Comparison of ENCODE assay signal across 24 cellular contexts in the genomic region with DNA sequence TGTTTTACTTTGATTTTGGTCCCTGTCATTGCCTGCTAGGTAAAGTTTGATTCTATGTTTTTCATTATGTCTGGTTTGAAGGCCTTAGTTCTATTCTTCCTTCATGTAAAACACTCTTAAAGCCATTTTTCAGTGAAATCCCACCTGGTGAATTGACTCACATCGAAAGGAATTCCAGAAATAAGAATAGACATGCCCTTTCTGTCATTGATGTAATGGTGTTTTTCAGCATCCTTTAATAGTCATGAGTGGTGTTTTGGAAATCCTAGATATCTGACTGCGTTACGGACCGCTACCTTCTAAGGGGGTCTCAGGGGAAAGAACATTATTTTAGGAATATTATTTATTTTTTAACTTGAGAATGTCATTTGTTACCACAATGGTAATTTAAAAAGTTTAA.
DNase-seq lines count a peak whose midpoint lies in the region; ATAC-seq, FAIRE-seq and TF ChIP-seq lines count a peak whose summit lies in the region.
"Had no signal": no experiment of that assay in that cellular context is flagged by ENCODE, and none has a peak within 500 bp of the region (broad histone marks: within the 10 kb centered on the region; RNA-seq: fewer than 3 reads in every experiment).

No MANE protein-coding gene starts in this region.

- H2BK120ac ChIP-seq in H9 (ENCODE audit: low read depth, low read length, poor library complexity, severe bottlenecking): no peak overlapping the region

- H3K36me3 ChIP-seq in mammary epithelial cell (ENCODE audit: insufficient read depth, low read length): no peaks in the 10 kb centered on the region
- H3K36me3 ChIP-seq: BE2C; BLaER1 treated with 17β-estradiol and CSF1 and Interleukin-3, amounts not matched to agents 10 nM and 100 nM had no signal

- H4K8ac ChIP-seq in H9 (replicated peaks; ENCODE audit: insufficient read length, low read depth, low read length): no peak overlapping the region

- no peak overlapping the region for H3K4me3 ChIP-seq in mammary epithelial cell (replicated peaks in 1 of 3; ENCODE audit: insufficient read depth in 1 of 3, low read depth in 2 of 3, low read length in 3 of 3)
- H3K4me3 ChIP-seq: A549; BLaER1 treated with 17β-estradiol and CSF1 and Interleukin-3, amounts not matched to agents 10 nM and 100 nM had no signal

- H3K27ac ChIP-seq in mammary epithelial cell (ENCODE audit: insufficient read depth, low read depth, low read length): peak overlapping the region; percentile 40
- H3K27ac ChIP-seq in foreskin keratinocyte: peak overlapping the region; percentile 36
- H3K27ac ChIP-seq in H9 (ENCODE audit: insufficient read length, low read depth, low read length): no peak overlapping the region
- H3K27ac ChIP-seq: A549; BLaER1 treated with 17β-estradiol and CSF1 and Interleukin-3, amounts not matched to agents 10 nM and 100 nM had no signal

- dilution Hi-C loops in mammary epithelial cell (cut with HindIII; ENCODE audit: low sequenced_read_pairs): no loop called here

- H3K79me2 ChIP-seq in mammary epithelial cell (ENCODE audit: insufficient read depth, low read length): no peaks in the 10 kb centered on the region
- no peaks in the 10 kb centered on the region for H3K79me2 ChIP-seq in H9 (ENCODE audit: insufficient read depth, low read length)

- H4K20me1 ChIP-seq in mammary epithelial cell (ENCODE audit: insufficient read depth, low read length) (no peaks in the 10 kb centered on the region), H9 (ENCODE audit: control insufficient read depth, insufficient read depth, insufficient read length) (no peaks in the 10 kb centered on the region)
- H4K20me1 ChIP-seq: BLaER1 treated with 17β-estradiol and CSF1 and Interleukin-3, amounts not matched to agents 10 nM and 100 nM had no signal

- CTCF ChIA-PET in mammary epithelial cell (lab: Charles Lee; ENCODE audit: low non-redundant PET): no interaction called here

- no peak overlapping the region for H2AK5ac ChIP-seq in H9 (ENCODE audit: insufficient read length, low read length)

- no peak overlapping the region for H3K27ac Mint-ChIP-seq in H9
- H3K27ac Mint-ChIP-seq: CD14-positive monocyte; CD4-positive, alpha-beta T cell; CD8-positive, alpha-beta memory T cell had no signal

- H3K4me1 ChIP-seq in mammary epithelial cell (ENCODE audit: insufficient read depth, low read length): peaks cover 13% of the 10 kb centered on the region
- peaks cover 11% of the 10 kb centered on the region for H3K4me1 ChIP-seq in foreskin keratinocyte
- H3K4me1 ChIP-seq in H9 (ENCODE audit: insufficient read depth, low read length): 0 out of 2 replicates have a peak, but pooled peaks cover 2% of the 10 kb centered on the region
- H3K4me1 ChIP-seq: A549, BE2C had no signal

- intact Hi-C loops in mammary epithelial cell (cut with micrococcal nuclease): no loop called here

- H3K4ac ChIP-seq in H9 (ENCODE audit: low read depth, low read length): no peak overlapping the region

- ATAC-seq in foreskin keratinocyte (peak; percentile 66), HG02938 (IDR thresholded peaks at IDR 0.05; ENCODE audit: unreplicated experiment) (no peak)
- ATAC-seq: A549, HCT116 had no signal

- no peak overlapping the region for H3K4me3 Mint-ChIP-seq in H9
- H3K4me3 Mint-ChIP-seq: CD14-positive monocyte; CD4-positive, alpha-beta T cell; CD8-positive, alpha-beta memory T cell had no signal

- no peaks in the 10 kb centered on the region for H3K27me3 Mint-ChIP-seq in H9 (ENCODE audit: low read depth)
- H3K27me3 Mint-ChIP-seq: CD4-positive, alpha-beta T cell had no signal

- DNase-seq in H54 (ENCODE audit: insufficient read length, low spot score) (no peak), mammary epithelial cell (peak; percentile 10), foreskin keratinocyte (peak; percentile 38 to 72), H9 (no peak), DMS79 treated with DMSO at 0.1 percent for 48 hours (lab: John Stamatoyannopoulos, UW) (no peak)
- DNase-seq: 8988T; ACHN; AML-193; BE2C; CD4-positive, alpha-beta T cell; CD8-positive, alpha-beta memory T cell; DMS 273 treated with DMSO at 0.1 percent for 48 hours; DMS79; GF-D8; GOT3; H7 had no signal

- FAIRE-seq in H54 (lab: Jason Lieb, UNC): peak; percentile 43
- FAIRE-seq: A549, D721Med, GM12891, GM18507 had no signal

- no peak overlapping the region for H2BK5ac ChIP-seq in H9 (ENCODE audit: insufficient read length, low read length)

- H3K4me1 Mint-ChIP-seq in H9: peaks cover 13 to 18% of the 10 kb centered on the region in 2 experiments

- TF ChIP-seq CTCF in mammary epithelial cell (conservative IDR thresholded peaks at IDR 0.05 in 1 of 2, IDR thresholded peaks at IDR 0.05 in 1 of 2; ENCODE audit: extremely low read depth in 1 of 2, insufficient read depth in 1 of 2, low read depth in 1 of 2, low read length in 2 of 2): no peak
- no peak for TF ChIP-seq CTCF in foreskin keratinocyte (conservative IDR thresholded peaks at IDR 0.05)
- no peak for TF ChIP-seq CTCF in H9 (conservative IDR thresholded peaks at IDR 0.05)

- H3K36me3 Mint-ChIP-seq in H9 (ENCODE audit: insufficient read depth in 1 of 3, low read depth in 3 of 3): peaks cover 2 to 14% (median 5%) of the 10 kb centered on the region in 3 experiments; a peak in 5 of 7 replicates

- H3K9ac ChIP-seq in mammary epithelial cell (ENCODE audit: insufficient read depth, low read length): no peak overlapping the region
- H3K9ac ChIP-seq in H9 (ENCODE audit: extremely low read depth, insufficient read length, low read length): no peak overlapping the region
- H3K9ac ChIP-seq: BLaER1 treated with 17β-estradiol and CSF1 and Interleukin-3, amounts not matched to agents 10 nM and 100 nM had no signal

- H3K23ac ChIP-seq in H9 (ENCODE audit: insufficient read length, low read depth, low read length): no peak overlapping the region

- no peak overlapping the region for H2BK20ac ChIP-seq in H9 (ENCODE audit: low read depth, low read length, poor library complexity, severe bottlenecking)

- no peaks in the 10 kb centered on the region for H3K79me1 ChIP-seq in H9 (ENCODE audit: insufficient read depth, low read depth, low read length, poor library complexity, severe bottlenecking)

- H3T11ph ChIP-seq in H9 (ENCODE audit: low read length): no peak overlapping the region

- H2AFZ ChIP-seq in mammary epithelial cell (ENCODE audit: low read depth, low read length) (no peak overlapping the region), H9 (ENCODE audit: low read length) (no peak overlapping the region)

- no peak for TF ChIP-seq POLR2A in H54 (IDR thresholded peaks at IDR 0.05; ENCODE audit: low read depth, low read length)

- no peak overlapping the region for H3K14ac ChIP-seq in H9 (ENCODE audit: insufficient read depth, low read length)

- no peak overlapping the region for H3K18ac ChIP-seq in H9 (ENCODE audit: insufficient read length, low read depth, low read length)

- H2BK12ac ChIP-seq in H9 (ENCODE audit: insufficient read length, low read depth, low read length): no peak overlapping the region

- BruUV-seq in mammary epithelial cell (replicated peaks; lab: Mats Ljungman, UMichigan): no TSS peak

- H3K23me2 ChIP-seq in H9 (ENCODE audit: insufficient read length, low read depth, low read length, poor library complexity, severe bottlenecking): no peaks in the 10 kb centered on the region

- H3K27me3 ChIP-seq in mammary epithelial cell (ENCODE audit: insufficient read depth, low read length) (no peaks in the 10 kb centered on the region), foreskin keratinocyte (no peaks in the 10 kb centered on the region), H9 (ENCODE audit: insufficient read depth, low read length) (no peaks in the 10 kb centered on the region)
- H3K27me3 ChIP-seq: BE2C; BLaER1 treated with 17β-estradiol and CSF1 and Interleukin-3, amounts not matched to agents 10 nM and 100 nM had no signal

- no peak overlapping the region for H3K4me2 ChIP-seq in mammary epithelial cell (ENCODE audit: insufficient read depth, low read depth, low read length)
- no peak overlapping the region for H3K4me2 ChIP-seq in H9 (ENCODE audit: insufficient read depth, insufficient read length, low read length)
- H3K4me2 ChIP-seq: A549; BLaER1 treated with 17β-estradiol and CSF1 and Interleukin-3, amounts not matched to agents 10 nM and 100 nM had no signal

- H4K5ac ChIP-seq in H9 (ENCODE audit: insufficient read length, low read depth, low read length): no peak overlapping the region

- H4K91ac ChIP-seq in H9 (ENCODE audit: insufficient read length, low read depth, low read length): no peak overlapping the region

- no peak overlapping the region for H3K56ac ChIP-seq in H9 (ENCODE audit: insufficient read length, low read depth, low read length)

- no peaks in the 10 kb centered on the region for H3K9me3 ChIP-seq in mammary epithelial cell (replicated peaks; ENCODE audit: insufficient read depth, low read length)
- H3K9me3 ChIP-seq in H9 (ENCODE audit: control insufficient read depth, low read depth, low read length): no peaks in the 10 kb centered on the region
- H3K9me3 ChIP-seq: A549, BE2C had no signal

- H2BK15ac ChIP-seq in H9 (ENCODE audit: low read depth, low read length): no peak overlapping the region

- in situ Hi-C loops in mammary epithelial cell (cut with MboI; ENCODE audit: low sequenced_read_pairs in 2 of 2): no loop called here

- 82% methylated on average over 4 of the region's 4 CpGs for WGBS in mammary epithelial cell (ENCODE audit: low coverage, missing lambda C conversion rate)
- no CpG with 5 or more reads among the region's 4 CpGs for WGBS in H9 (ENCODE audit: extremely low coverage, insufficient read length, low lambda C conversion rate)

- peaks cover 12 to 16% of the 10 kb centered on the region in 2 experiments; a peak in 4 of 5 replicates for H3K9me3 Mint-ChIP-seq in H9

Comparison
In these comparisons a context has a peak if more than half of its experiments do, and no peak if none do; other contexts are left out.
1. DNase-seq: peak in mammary epithelial cell (single experiment) and foreskin keratinocyte (2 of 2); none in H54 (single experiment), H9 (single experiment) and DMS79 treated with DMSO at 0.1 percent for 48 hours (single experiment).